Comparison of ENCODE assay signal across 1 cellular context in genomic region chr21:30345014-30345413, GRCh38.
TF ChIP-seq lines count a peak whose summit lies in the region.

No MANE protein-coding gene starts in this region.

TF ChIP-seq in WTC11, 78 proteins besides CTCF, POLR2A, EP300 and RAD21 (continued from another document):
- TF ChIP-seq, protein P1, sequence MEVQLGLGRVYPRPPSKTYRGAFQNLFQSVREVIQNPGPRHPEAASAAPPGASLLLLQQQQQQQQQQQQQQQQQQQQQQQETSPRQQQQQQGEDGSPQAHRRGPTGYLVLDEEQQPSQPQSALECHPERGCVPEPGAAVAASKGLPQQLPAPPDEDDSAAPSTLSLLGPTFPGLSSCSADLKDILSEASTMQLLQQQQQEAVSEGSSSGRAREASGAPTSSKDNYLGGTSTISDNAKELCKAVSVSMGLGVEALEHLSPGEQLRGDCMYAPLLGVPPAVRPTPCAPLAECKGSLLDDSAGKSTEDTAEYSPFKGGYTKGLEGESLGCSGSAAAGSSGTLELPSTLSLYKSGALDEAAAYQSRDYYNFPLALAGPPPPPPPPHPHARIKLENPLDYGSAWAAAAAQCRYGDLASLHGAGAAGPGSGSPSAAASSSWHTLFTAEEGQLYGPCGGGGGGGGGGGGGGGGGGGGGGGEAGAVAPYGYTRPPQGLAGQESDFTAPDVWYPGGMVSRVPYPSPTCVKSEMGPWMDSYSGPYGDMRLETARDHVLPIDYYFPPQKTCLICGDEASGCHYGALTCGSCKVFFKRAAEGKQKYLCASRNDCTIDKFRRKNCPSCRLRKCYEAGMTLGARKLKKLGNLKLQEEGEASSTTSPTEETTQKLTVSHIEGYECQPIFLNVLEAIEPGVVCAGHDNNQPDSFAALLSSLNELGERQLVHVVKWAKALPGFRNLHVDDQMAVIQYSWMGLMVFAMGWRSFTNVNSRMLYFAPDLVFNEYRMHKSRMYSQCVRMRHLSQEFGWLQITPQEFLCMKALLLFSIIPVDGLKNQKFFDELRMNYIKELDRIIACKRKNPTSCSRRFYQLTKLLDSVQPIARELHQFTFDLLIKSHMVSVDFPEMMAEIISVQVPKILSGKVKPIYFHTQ (CRISPR knock-in tag; IDR thresholded peaks at IDR 0.05): no peak
- no peak for TF ChIP-seq RELA (CRISPR knock-in tag; IDR thresholded peaks at IDR 0.05; ENCODE audit: borderline replicate concordance)
- TF ChIP-seq, protein P2, sequence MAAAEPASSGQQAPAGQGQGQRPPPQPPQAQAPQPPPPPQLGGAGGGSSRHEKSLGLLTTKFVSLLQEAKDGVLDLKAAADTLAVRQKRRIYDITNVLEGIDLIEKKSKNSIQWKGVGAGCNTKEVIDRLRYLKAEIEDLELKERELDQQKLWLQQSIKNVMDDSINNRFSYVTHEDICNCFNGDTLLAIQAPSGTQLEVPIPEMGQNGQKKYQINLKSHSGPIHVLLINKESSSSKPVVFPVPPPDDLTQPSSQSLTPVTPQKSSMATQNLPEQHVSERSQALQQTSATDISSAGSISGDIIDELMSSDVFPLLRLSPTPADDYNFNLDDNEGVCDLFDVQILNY (CRISPR knock-in tag; IDR thresholded peaks at IDR 0.05): no peak
- no peak for TF ChIP-seq NFYB (CRISPR knock-in tag; conservative IDR thresholded peaks at IDR 0.05; ENCODE audit: low read depth)
- TF ChIP-seq, protein P3, sequence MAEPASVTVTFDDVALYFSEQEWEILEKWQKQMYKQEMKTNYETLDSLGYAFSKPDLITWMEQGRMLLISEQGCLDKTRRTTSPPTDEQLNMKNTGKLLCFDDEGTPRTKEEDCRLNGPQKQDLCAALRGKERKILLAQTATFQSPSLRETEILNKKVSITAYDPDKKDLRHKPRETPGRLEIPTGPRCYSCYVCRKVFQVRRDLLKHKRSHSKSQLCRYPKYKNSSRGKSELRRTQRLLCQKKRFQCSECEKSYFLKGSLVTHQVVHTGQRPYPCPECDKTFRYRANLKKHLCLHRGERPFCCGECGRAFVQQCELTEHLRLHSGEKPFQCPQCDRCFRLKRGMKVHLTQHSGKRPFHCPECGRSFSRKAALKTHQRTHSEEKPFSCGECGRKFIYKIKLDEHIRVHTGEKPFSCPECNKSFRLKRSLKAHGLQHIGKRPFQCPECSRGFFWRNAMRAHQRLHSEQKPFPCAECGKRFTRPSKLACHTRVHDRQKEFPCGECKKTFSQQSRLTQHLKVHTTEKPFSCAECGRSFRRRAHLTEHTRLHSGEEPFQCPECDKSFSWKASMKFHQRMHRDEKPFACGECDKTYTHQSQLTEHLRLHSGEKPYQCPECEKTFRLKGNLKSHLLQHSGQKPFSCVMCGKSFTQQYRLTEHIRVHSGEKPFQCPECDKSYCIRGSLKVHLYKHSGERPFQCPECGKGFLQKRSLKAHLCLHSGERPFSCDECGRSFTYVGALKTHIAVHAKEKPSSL (CRISPR knock-in tag; conservative IDR thresholded peaks at IDR 0.05): no peak
- no peak for TF ChIP-seq GTF2I (CRISPR knock-in tag; conservative IDR thresholded peaks at IDR 0.05)
- TF ChIP-seq NFE2L1 (CRISPR knock-in tag; IDR thresholded peaks at IDR 0.05): no peak
- TF ChIP-seq, protein P4, sequence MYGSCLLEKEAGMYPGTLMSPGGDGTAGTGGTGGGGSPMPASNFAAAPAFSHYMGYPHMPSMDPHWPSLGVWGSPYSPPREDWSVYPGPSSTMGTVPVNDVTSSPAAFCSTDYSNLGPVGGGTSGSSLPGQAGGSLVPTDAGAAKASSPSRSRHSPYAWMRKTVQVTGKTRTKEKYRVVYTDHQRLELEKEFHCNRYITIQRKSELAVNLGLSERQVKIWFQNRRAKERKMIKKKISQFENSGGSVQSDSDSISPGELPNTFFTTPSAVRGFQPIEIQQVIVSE (CRISPR knock-in tag; IDR thresholded peaks at IDR 0.05; ENCODE audit: borderline replicate concordance): no peak
- TF ChIP-seq ZNF281 (CRISPR knock-in tag; IDR thresholded peaks at IDR 0.05): no peak
- TF ChIP-seq MXD4 (CRISPR knock-in tag; IDR thresholded peaks at IDR 0.05; ENCODE audit: borderline replicate concordance): no peak
- TF ChIP-seq ZBTB21 (CRISPR knock-in tag; IDR thresholded peaks at IDR 0.05; ENCODE audit: borderline replicate concordance): no peak
- no peak for TF ChIP-seq CREB1 (CRISPR knock-in tag; IDR thresholded peaks at IDR 0.05)
- no peak for TF ChIP-seq ESRRA (CRISPR knock-in tag; IDR thresholded peaks at IDR 0.05; ENCODE audit: borderline replicate concordance)
